ENCODE assay signal across 8 cellular contexts in genomic region chr20:36202891-36203338, GRCh38. TPM values are rescaled to one million over a fixed set of nuclear protein-coding genes. Genes with fewer than 3 reads are reported as not detected.
A peak's percentile ranks its signal among the peaks of the same experiment; 100 is the strongest.
DNase-seq lines count a peak whose midpoint lies in the region; ATAC-seq and TF ChIP-seq lines count a peak whose summit lies in the region.

No MANE protein-coding gene starts in this region.

- H3K9ac ChIP-seq in NT2/D1 (ENCODE audit: insufficient read length, low read depth) = no peak overlapping the region

- TF ChIP-seq CTCF in CD14-positive monocyte (IDR thresholded peaks at IDR 0.05) = peak; percentile 99

- intact Hi-C loops in CD14-positive monocyte (cut with micrococcal nuclease) = loop anchor here in 1 of 2 donors (5.0 kb wide), 1 partner anchor 239 kb away; no protein-coding TSS in a partner anchor
- intact Hi-C loops in naive thymus-derived CD4-positive, alpha-beta T cell (cut with micrococcal nuclease) = loop anchor here (1.0 to 2.0 kb wide), 7 partner anchors 33 to 684 kb away; partner anchors contain the start of genes AAR2 (in 1 of the 2) and RAB5IF (in 1 of the 2)

- H3K36me3 Mint-ChIP-seq in CD14-positive monocyte = no peaks in the 10 kb centered on the region
- H3K36me3 Mint-ChIP-seq in naive thymus-derived CD4-positive, alpha-beta T cell = no peaks in the 10 kb centered on the region
- no peaks in the 10 kb centered on the region for H3K36me3 Mint-ChIP-seq in stimulated activated memory B cell treated with anti-CD40 and anti-IgM and Interleukin-4, amounts not matched to agents 10 μg/mL and 1 μg/mL and 100 μg/mL, for 72 hours

- TF ChIP-seq POLR2A in erythroblast (IDR thresholded peaks at IDR 0.05; ENCODE audit: low read length) = no peak

- H3K4me1 ChIP-seq in NT2/D1 (ENCODE audit: insufficient read depth, insufficient read length) = no peaks in the 10 kb centered on the region
- H3K4me1 ChIP-seq in naive thymus-derived CD4-positive, alpha-beta T cell (ENCODE audit: control insufficient read depth in 2 of 2, insufficient read depth in 2 of 2, low read length in 2 of 2) = peaks cover 0 to 5% of the 10 kb centered on the region in 2 donors

- peaks cover 7% of the 10 kb centered on the region for H3K4me1 Mint-ChIP-seq in CD14-positive monocyte
- peaks cover 3 to 6% (median 5%) of the 10 kb centered on the region in 7 donors for H3K4me1 Mint-ChIP-seq in naive thymus-derived CD4-positive, alpha-beta T cell
- H3K4me1 Mint-ChIP-seq in stimulated activated memory B cell treated with anti-CD40 and anti-IgM and Interleukin-4, amounts not matched to agents 10 μg/mL and 1 μg/mL and 100 μg/mL, for 72 hours = peaks cover 15% of the 10 kb centered on the region

- no peak overlapping the region for H3K4me3 ChIP-seq in NT2/D1 (ENCODE audit: insufficient read length, low read depth)
- H3K4me3 ChIP-seq in naive thymus-derived CD4-positive, alpha-beta T cell (ENCODE audit: low read length) = no peak overlapping the region

- peak; percentile 48 for ATAC-seq in HG03354 (IDR thresholded peaks at IDR 0.05; ENCODE audit: poor library complexity, severe bottlenecking, unreplicated experiment)
- ATAC-seq in naive thymus-derived CD4-positive, alpha-beta T cell = peak; percentile 88
- ATAC-seq in stimulated activated memory B cell treated with anti-CD40 and anti-IgM and Interleukin-4, amounts not matched to agents 10 μg/mL and 1 μg/mL and 100 μg/mL, for 72 hours = peak; percentile 75

- no peaks in the 10 kb centered on the region for H3K27me3 ChIP-seq in NT2/D1 (ENCODE audit: insufficient read depth, insufficient read length)
- no peaks in the 10 kb centered on the region for H3K27me3 ChIP-seq in naive thymus-derived CD4-positive, alpha-beta T cell (ENCODE audit: control insufficient read depth in 2 of 2, insufficient read depth in 2 of 2, low read length in 2 of 2)

- CTCF ChIA-PET in naive thymus-derived CD4-positive, alpha-beta T cell (lab: Charles Lee) = interaction anchor here (0.6 to 4.1 kb wide), 16 partner anchors 10 to 734 kb away, joined by 3 to 24 read pairs (median 4); no protein-coding TSS in a partner anchor

- peak overlapping the region in 1 of 7 donors; percentile 51 for H3K27ac Mint-ChIP-seq in CD14-positive monocyte
- peak overlapping the region in 1 of 9 donors; percentile 92 for H3K27ac Mint-ChIP-seq in naive thymus-derived CD4-positive, alpha-beta T cell
- H3K27ac Mint-ChIP-seq in stimulated activated memory B cell treated with anti-CD40 and anti-IgM and Interleukin-4, amounts not matched to agents 10 μg/mL and 1 μg/mL and 100 μg/mL, for 72 hours = no peak overlapping the region

- DNase-seq in CD14-positive monocyte (ENCODE audit: low spot score) = peak; percentile 56
- DNase-seq in NT2/D1 (ENCODE audit: low read depth, low spot score) = peak; percentile 56
- peak; percentile 95 for DNase-seq in activated CD8-positive, alpha-beta memory T cell treated with anti-CD3 and anti-CD28 coated beads, Interleukin-2, amount 50 U/mL, for 48 hours
- peak; percentile 54 to 78 for DNase-seq in erythroblast (lab: John Stamatoyannopoulos, UW)
- peak; percentile 51 to 85 (median 75) for DNase-seq in naive thymus-derived CD4-positive, alpha-beta T cell
- no peak for DNase-seq in amniotic stem cell (lab: John Stamatoyannopoulos, UW)

- peaks cover 5 to 8% (median 6%) of the 10 kb centered on the region in 3 donors for H3K27me3 Mint-ChIP-seq in CD14-positive monocyte (ENCODE audit: low read depth in 3 of 3)
- peaks cover 3 to 21% (median 4%) of the 10 kb centered on the region in 5 donors for H3K27me3 Mint-ChIP-seq in naive thymus-derived CD4-positive, alpha-beta T cell
- H3K27me3 Mint-ChIP-seq in stimulated activated memory B cell treated with anti-CD40 and anti-IgM and Interleukin-4, amounts not matched to agents 10 μg/mL and 1 μg/mL and 100 μg/mL, for 72 hours = peaks cover 19% of the 10 kb centered on the region

- peaks cover 48% of the 10 kb centered on the region for H3K36me3 ChIP-seq in NT2/D1 (ENCODE audit: insufficient read depth, insufficient read length, low read length)
- H3K36me3 ChIP-seq in naive thymus-derived CD4-positive, alpha-beta T cell (ENCODE audit: control insufficient read depth in 2 of 3, insufficient read depth in 3 of 3, low read length in 3 of 3) = no peaks in the 10 kb centered on the region

- no peaks in the 10 kb centered on the region for H3K9me3 ChIP-seq in NT2/D1 (ENCODE audit: insufficient read depth, low read length)
- H3K9me3 ChIP-seq in naive thymus-derived CD4-positive, alpha-beta T cell (ENCODE audit: control insufficient read depth in 2 of 3, low read length in 3 of 3) = no peaks in the 10 kb centered on the region

- no peaks in the 10 kb centered on the region for H3K9me3 Mint-ChIP-seq in CD14-positive monocyte
- no peaks in the 10 kb centered on the region for H3K9me3 Mint-ChIP-seq in naive thymus-derived CD4-positive, alpha-beta T cell
- H3K9me3 Mint-ChIP-seq in stimulated activated memory B cell treated with anti-CD40 and anti-IgM and Interleukin-4, amounts not matched to agents 10 μg/mL and 1 μg/mL and 100 μg/mL, for 72 hours = no peaks in the 10 kb centered on the region

- no peak overlapping the region for H3K27ac ChIP-seq in naive thymus-derived CD4-positive, alpha-beta T cell (ENCODE audit: low read depth, low read length)

- peak overlapping the region in 1 of 2 donors; percentile 35 for H3K4me3 Mint-ChIP-seq in CD14-positive monocyte
- H3K4me3 Mint-ChIP-seq in naive thymus-derived CD4-positive, alpha-beta T cell = peak overlapping the region in 7 of 10 donors; percentile 56 to 81 (median 68)
- H3K4me3 Mint-ChIP-seq in stimulated activated memory B cell treated with anti-CD40 and anti-IgM and Interleukin-4, amounts not matched to agents 10 μg/mL and 1 μg/mL and 100 μg/mL, for 72 hours = peak overlapping the region; percentile 46

- POLR2A ChIA-PET in naive thymus-derived CD4-positive, alpha-beta T cell (lab: Charles Lee) = interaction anchor here (0.6 kb wide), 1 partner anchor 874 kb away, joined by 3 read pairs; no protein-coding TSS in a partner anchor

RNA-seq across cellular contexts. Expression of gene AAR2, which starts 33.4 kb away (rescaled TPM):
- polyA plus RNA-seq in CD14-positive monocyte = 10 to 100 TPM; 45.2 to 48.8 TPM
- total RNA-seq in naive thymus-derived CD4-positive, alpha-beta T cell = 10 to 100 TPM; 18.2 to 25.9 (median 23.7) TPM
- polyA plus RNA-seq in naive thymus-derived CD4-positive, alpha-beta T cell = 10 to 100 TPM; 46.0 to 55.8 TPM

RNA-seq across cellular contexts. Expression of gene EPB41L1, which starts 48.4 kb away (rescaled TPM):
- not detected for polyA plus RNA-seq in CD14-positive monocyte
- total RNA-seq in naive thymus-derived CD4-positive, alpha-beta T cell = under 1 TPM in 4 of 5 experiments, not detected in 1; 0.05 to 0.81 (median 0.74) TPM
- under 1 TPM in 1 of 2 donors, not detected in 1; 0.08 TPM for polyA plus RNA-seq in naive thymus-derived CD4-positive, alpha-beta T cell
